In the genomic region with DNA sequence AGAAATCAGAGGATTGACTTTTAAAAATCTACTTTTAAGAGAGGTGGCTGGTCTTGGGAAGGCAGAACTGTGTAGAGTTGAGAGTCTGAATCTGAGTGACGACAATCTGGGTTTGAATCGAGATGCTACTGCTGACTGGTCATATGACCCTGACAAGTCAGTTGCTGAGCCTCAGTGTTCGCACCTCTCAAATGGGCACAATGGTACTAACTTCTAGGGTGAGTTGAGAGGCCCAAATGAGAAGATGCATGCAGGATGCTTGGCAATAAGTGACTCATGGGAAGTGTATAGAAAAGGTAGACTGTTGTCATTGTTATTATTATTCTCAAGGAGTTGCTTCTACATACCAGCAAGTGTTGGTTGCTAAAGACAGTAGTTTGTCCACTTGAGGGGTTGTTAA, we compare ENCODE assay signal across 28 cellular contexts.
"Had no signal": no experiment of that assay in that cellular context is flagged by ENCODE, and none has a peak within 500 bp of the region (broad histone marks: within the 10 kb centered on the region; RNA-seq: fewer than 3 reads in every experiment).

No MANE protein-coding gene starts in this region.

- H3K9me3 ChIP-seq: ovary, psoas muscle, spleen, suprapubic skin, testis, tibial artery, transverse colon, upper lobe of right lung, uterus had no signal

- H3K4me3 ChIP-seq: neural progenitor cell, ovary, psoas muscle, skin epidermis, smooth muscle cell, spleen, suprapubic skin, testis, tibial artery, transverse colon, upper lobe of right lung, uterus had no signal

- H3K9ac ChIP-seq: neural progenitor cell, parathyroid adenoma had no signal

- ATAC-seq: natural killer cell; psoas muscle; right cardiac atrium; sciatic nerve; stimulated activated memory B cell treated with anti-CD40 and anti-IgM and Interleukin-4, amounts not matched to agents 10 μg/mL and 1 μg/mL and 100 μg/mL, for 72 hours; stimulated activated naive CD8-positive, alpha-beta T cell treated with anti-CD3 and anti-CD28 coated beads, Interleukin-15, amount 100 ng/mL, for 72 hours; stimulated activated naive CD8-positive, alpha-beta T cell treated with anti-CD3 and anti-CD28 coated beads, Interleukin-15, Interleukin-2, amounts not matched to agents 100 U/mL and 50 U/mL, for 24 hours; upper lobe of right lung had no signal

- H3K36me3 ChIP-seq: neural progenitor cell, ovary, spleen, suprapubic skin, tibial artery, transverse colon, upper lobe of right lung, uterus had no signal

- H2AFZ ChIP-seq: neural progenitor cell, parathyroid adenoma had no signal

- H3K27ac ChIP-seq: neural progenitor cell, ovary, parathyroid adenoma, psoas muscle, skin epidermis, spleen, suprapubic skin, testis, tibial artery, transverse colon, upper lobe of right lung, uterus had no signal

- DNase-seq: natural killer cell; occipital lobe; ovary; posterior cingulate gyrus; psoas muscle; right cardiac atrium; spleen; stimulated activated CD4-positive, alpha-beta T cell treated with anti-CD3 and anti-CD28 coated beads, Interleukin-12 subunit alpha, Interleukin-12 subunit beta, amount 100 ng/mL, for 4 hours; stimulated activated CD4-positive, alpha-beta T cell treated with anti-CD3 and anti-CD28 coated beads, Interleukin-1b, Interleukin-23, amount 100 ng/mL, for 48 hours; stimulated activated CD4-positive, alpha-beta T cell treated with anti-CD3 and anti-CD28 coated beads, Interleukin-4, amount 100 ng/mL, for 1 hour; stimulated activated CD4-positive, alpha-beta T cell treated with anti-CD3 and anti-CD28 coated beads, Interleukin-4, amount 100 ng/mL, for 4 hours; stimulated activated CD8-positive, alpha-beta memory T cell treated with anti-CD3 and anti-CD28 coated beads, Interleukin-4, amount 100 ng/mL, for 48 hours; stimulated activated naive CD4-positive, alpha-beta T cell; stimulated activated naive CD8-positive, alpha-beta T cell treated with anti-CD3 and anti-CD28 coated beads, Interleukin-15, amount 100 ng/mL, for 72 hours; stimulated activated naive CD8-positive, alpha-beta T cell treated with anti-CD3 and anti-CD28 coated beads, Interleukin-15, Interleukin-2, amounts not matched to agents 100 U/mL and 50 U/mL, for 24 hours; substantia nigra; testis; tibial artery; transverse colon; upper lobe of right lung; uterus had no signal

- H3K4me1 ChIP-seq: neural progenitor cell, parathyroid adenoma, spleen, suprapubic skin, testis, tibial artery, transverse colon, upper lobe of right lung, uterus had no signal

- H3K27me3 ChIP-seq: neural progenitor cell, ovary, spleen, testis, transverse colon, upper lobe of right lung, uterus had no signal

- H3K4me2 ChIP-seq: neural progenitor cell, smooth muscle cell had no signal
